In the genomic region with DNA sequence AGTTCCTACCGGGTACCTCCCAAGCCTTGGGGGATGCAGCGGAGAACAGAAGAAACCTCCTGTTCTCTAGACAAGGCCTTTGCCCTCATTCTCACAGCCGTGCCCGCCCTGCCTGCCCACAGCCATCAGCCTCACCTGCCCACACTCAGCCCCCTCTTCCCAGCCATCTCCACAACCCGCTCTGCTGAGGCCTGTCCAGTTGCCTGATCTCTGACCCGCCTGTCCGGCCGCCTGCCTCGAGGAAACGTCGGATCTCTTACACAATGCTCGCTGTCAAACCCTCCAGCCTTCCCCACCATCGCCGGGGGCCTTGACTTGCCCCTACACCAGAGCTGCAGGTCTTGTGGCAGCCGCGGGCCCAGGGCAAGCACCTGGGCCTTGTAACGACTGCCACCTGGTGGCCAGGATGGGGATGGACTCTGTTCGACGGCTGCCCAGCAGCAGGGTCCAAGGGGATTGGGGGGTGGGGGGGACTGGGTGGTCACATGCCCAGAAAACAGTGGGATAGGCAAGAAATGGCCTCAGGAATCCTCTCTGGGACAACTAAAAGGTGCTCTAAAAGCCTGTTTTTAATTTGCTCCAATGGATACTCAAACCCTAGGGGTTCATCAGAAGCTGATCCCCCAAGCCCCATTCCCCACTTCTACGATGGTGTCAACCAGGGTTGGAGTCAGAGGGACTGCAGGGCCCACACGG, we compare ENCODE assay signal across 8 cellular contexts. TPM values are rescaled to one million over a fixed set of nuclear protein-coding genes. Genes with fewer than 3 reads are reported as not detected.
A peak's percentile ranks its signal among the peaks of the same experiment; 100 is the strongest.
DNase-seq lines count a peak whose midpoint lies in the region; ATAC-seq and TF ChIP-seq lines count a peak whose summit lies in the region.

No MANE protein-coding gene starts in this region.

- peaks cover 9 to 22% (median 15%) of the 10 kb centered on the region in 10 experiments for H3K4me1 ChIP-seq in BLaER1 treated with 17β-estradiol and CSF1 and Interleukin-3, amounts not matched to agents 10 nM and 100 nM
- H3K4me1 ChIP-seq in esophagus squamous epithelium: peaks cover 11 to 60% (median 17%) of the 10 kb centered on the region in 3 donors
- no peaks in the 10 kb centered on the region for H3K4me1 ChIP-seq in neutrophil (ENCODE audit: control insufficient read depth in 1 of 2, insufficient read depth in 1 of 2, low read depth in 1 of 2, low read length in 1 of 2)
- peaks cover 33% of the 10 kb centered on the region for H3K4me1 ChIP-seq in testis

- TF ChIP-seq CTCF in esophagus squamous epithelium (IDR thresholded peaks at IDR 0.05): peak; percentile 73 to 92 (median 85)
- TF ChIP-seq CTCF in neutrophil (IDR thresholded peaks at IDR 0.05): peak; percentile 83
- TF ChIP-seq CTCF in testis (IDR thresholded peaks at IDR 0.05): peak; percentile 36 to 85 (median 65)

- H3K27me3 ChIP-seq in BLaER1 treated with 17β-estradiol and CSF1 and Interleukin-3, amounts not matched to agents 10 nM and 100 nM: peaks cover 0 to 14% (median 0%) of the 10 kb centered on the region in 11 experiments; a peak in 4 of 22 replicates
- H3K27me3 ChIP-seq in esophagus squamous epithelium (peaks cover 0 to 6% (median 0%) of the 10 kb centered on the region in 4 donors), neutrophil (peaks cover 4% of the 10 kb centered on the region), testis (no peaks in the 10 kb centered on the region)

- H3K4me2 ChIP-seq in BLaER1 treated with 17β-estradiol and CSF1 and Interleukin-3, amounts not matched to agents 10 nM and 100 nM: peak overlapping the region in 10 of 11 experiments; percentile 41 to 82 (median 74); a peak in 14 of 22 replicates

- H3K36me3 ChIP-seq in BLaER1 treated with 17β-estradiol and CSF1 and Interleukin-3, amounts not matched to agents 10 nM and 100 nM: peaks cover 16 to 23% (median 20%) of the 10 kb centered on the region in 11 experiments
- H3K36me3 ChIP-seq in esophagus squamous epithelium (peaks cover 0 to 20% (median 0%) of the 10 kb centered on the region in 3 donors), neutrophil (peaks cover 23% of the 10 kb centered on the region), testis (ENCODE audit: low read depth, missing control alignments) (no peaks in the 10 kb centered on the region)

- H3K27ac ChIP-seq in BLaER1 treated with 17β-estradiol and CSF1 and Interleukin-3, amounts not matched to agents 10 nM and 100 nM: no peak overlapping the region
- no peak overlapping the region for H3K27ac ChIP-seq in esophagus squamous epithelium
- H3K27ac ChIP-seq in neutrophil: no peak overlapping the region
- no peak overlapping the region for H3K27ac ChIP-seq in testis

- H3K9ac ChIP-seq in BLaER1 treated with 17β-estradiol and CSF1 and Interleukin-3, amounts not matched to agents 10 nM and 100 nM: no peak overlapping the region

- no peak for TF ChIP-seq POLR2A in esophagus squamous epithelium (IDR thresholded peaks at IDR 0.05)
- TF ChIP-seq POLR2A in testis (IDR thresholded peaks at IDR 0.05): no peak

- POLR2A ChIA-PET in HEK293T (lab: Yijun Ruan, JAX): no interaction called here

- H3K9me3 ChIP-seq in BLaER1 treated with 17β-estradiol and CSF1 and Interleukin-3, amounts not matched to agents 10 nM and 100 nM (replicated peaks in 1 of 11): no peaks in the 10 kb centered on the region
- no peaks in the 10 kb centered on the region for H3K9me3 ChIP-seq in esophagus squamous epithelium
- no peaks in the 10 kb centered on the region for H3K9me3 ChIP-seq in neutrophil
- no peaks in the 10 kb centered on the region for H3K9me3 ChIP-seq in testis

- peaks cover 11 to 62% (median 55%) of the 10 kb centered on the region in 11 experiments; a peak in 20 of 22 replicates for H4K20me1 ChIP-seq in BLaER1 treated with 17β-estradiol and CSF1 and Interleukin-3, amounts not matched to agents 10 nM and 100 nM

- H3K4me3 ChIP-seq in BLaER1 treated with 17β-estradiol and CSF1 and Interleukin-3, amounts not matched to agents 10 nM and 100 nM: no peak overlapping the region
- H3K4me3 ChIP-seq in esophagus squamous epithelium: no peak overlapping the region
- no peak overlapping the region for H3K4me3 ChIP-seq in neutrophil (ENCODE audit: low read depth in 1 of 2, low read length in 1 of 2)
- no peak overlapping the region for H3K4me3 ChIP-seq in testis

- intact Hi-C loops in esophagus squamous epithelium (cut with DNase I): no loop called here
- intact Hi-C loops in testis (cut with DNase I; ENCODE audit: low total_unique reads): no loop called here

- ATAC-seq in HG03039 (IDR thresholded peaks at IDR 0.05; ENCODE audit: unreplicated experiment): no peak

- peak; percentile 86 for DNase-seq in HEK293T (ENCODE audit: extremely low spot score)
- peak; percentile 7 for DNase-seq in NOMO-1 treated with dmso at 0.1 percent for 144 hours (lab: John Stamatoyannopoulos, UW; ENCODE audit: unreplicated experiment)
- peak; percentile 86 for DNase-seq in activated CD8-positive, alpha-beta memory T cell treated with anti-CD3 and anti-CD28 coated beads, Interleukin-2, amount 50 U/mL, for 48 hours
- DNase-seq in esophagus squamous epithelium (lab: John Stamatoyannopoulos, UW): no peak
- DNase-seq in testis: peak; percentile 67

- 17 to 31% methylated on average over 14 to 16 of the region's 21 CpGs for WGBS in esophagus squamous epithelium, 2 donors
- 51 to 62% methylated on average over 12 to 21 of the region's 21 CpGs for WGBS in testis, 2 donors

- CTCF ChIA-PET in HEK293T (lab: Yijun Ruan, JAX): interaction anchor here (0.8 to 1.3 kb wide), 4 partner anchors 18 to 331 kb away, joined by 3 to 5 read pairs (median 3); no protein-coding TSS in a partner anchor

TF ChIP-seq in HEK293T, 16 proteins besides CTCF, POLR2A, EP300 and RAD21:
- TF ChIP-seq NFRKB (IDR thresholded peaks at IDR 0.05): no peak
- TF ChIP-seq ELF4 (IDR thresholded peaks at IDR 0.05): no peak
- no peak for TF ChIP-seq TARDBP (IDR thresholded peaks at IDR 0.05)
- no peak for TF ChIP-seq CTBP1 (IDR thresholded peaks at IDR 0.05; ENCODE audit: borderline replicate concordance)
- TF ChIP-seq, protein P1, sequence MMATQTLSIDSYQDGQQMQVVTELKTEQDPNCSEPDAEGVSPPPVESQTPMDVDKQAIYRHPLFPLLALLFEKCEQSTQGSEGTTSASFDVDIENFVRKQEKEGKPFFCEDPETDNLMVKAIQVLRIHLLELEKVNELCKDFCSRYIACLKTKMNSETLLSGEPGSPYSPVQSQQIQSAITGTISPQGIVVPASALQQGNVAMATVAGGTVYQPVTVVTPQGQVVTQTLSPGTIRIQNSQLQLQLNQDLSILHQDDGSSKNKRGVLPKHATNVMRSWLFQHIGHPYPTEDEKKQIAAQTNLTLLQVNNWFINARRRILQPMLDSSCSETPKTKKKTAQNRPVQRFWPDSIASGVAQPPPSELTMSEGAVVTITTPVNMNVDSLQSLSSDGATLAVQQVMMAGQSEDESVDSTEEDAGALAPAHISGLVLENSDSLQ (IDR thresholded peaks at IDR 0.05): no peak
- TF ChIP-seq ARNT (IDR thresholded peaks at IDR 0.05): no peak
- TF ChIP-seq SUZ12 (IDR thresholded peaks at IDR 0.05): no peak
- TF ChIP-seq FOXM1 (IDR thresholded peaks at IDR 0.05; ENCODE audit: borderline replicate concordance): no peak
- TF ChIP-seq FOXK2 (IDR thresholded peaks at IDR 0.05): no peak
- TF ChIP-seq FOXA1 (IDR thresholded peaks at IDR 0.05): no peak
- TF ChIP-seq HDGF (IDR thresholded peaks at IDR 0.05; ENCODE audit: borderline replicate concordance): no peak
- no peak for TF ChIP-seq L3MBTL2 (conservative IDR thresholded peaks at IDR 0.05)
- no peak for TF ChIP-seq ZNF384 (IDR thresholded peaks at IDR 0.05)
- TF ChIP-seq BHLHE40 (IDR thresholded peaks at IDR 0.05; ENCODE audit: borderline replicate concordance): no peak
- no peak for TF ChIP-seq LEF1 (IDR thresholded peaks at IDR 0.05; ENCODE audit: borderline replicate concordance)
- TF ChIP-seq SP1 (IDR thresholded peaks at IDR 0.05): no peak

RNA-seq across cellular contexts. Expression of a gene that starts 31.0 kb away (rescaled TPM):
- total RNA-seq in esophagus squamous epithelium (1 to 10 TPM in 2 of 4 donors, under 1 TPM in 2; 0.13 to 3.4 (median 0.81) TPM), testis (1 to 10 TPM; 8.5 to 9.0 TPM)
- polyA plus RNA-seq in testis (ENCODE audit: insufficient read depth, low read depth, low replicate concordance): 5.6 TPM
